In the genomic region with DNA sequence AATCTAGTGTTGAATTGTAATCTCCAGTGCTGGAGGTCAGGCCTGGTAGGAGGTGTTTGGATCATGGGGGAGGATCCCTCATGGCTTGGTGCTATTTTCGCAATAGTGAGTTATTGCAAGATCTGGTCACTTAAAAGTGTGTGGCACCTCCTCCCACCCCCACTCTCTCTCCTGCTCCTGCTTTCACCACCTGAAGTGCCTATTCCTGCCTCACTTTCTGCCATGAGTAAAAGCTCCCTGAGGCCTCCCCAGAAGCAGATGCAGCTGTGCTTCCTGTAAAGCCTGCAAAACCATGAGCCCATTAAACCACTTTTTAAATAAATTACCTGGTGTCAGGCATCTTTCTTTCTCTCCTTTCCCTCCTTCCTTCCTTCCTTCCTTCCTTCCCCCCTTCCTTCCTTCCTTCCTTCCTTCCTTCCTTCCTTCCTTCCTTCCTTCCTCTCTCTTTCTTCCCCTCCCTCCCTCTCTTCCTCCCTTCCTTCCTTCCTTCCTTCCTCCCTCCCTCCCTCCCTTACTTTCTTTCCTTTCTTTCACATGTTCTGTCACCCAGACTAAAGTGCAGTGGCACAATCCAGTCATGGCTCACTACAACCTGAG, we compare ENCODE assay signal across 19 cellular contexts.
DNase-seq lines count a peak whose midpoint lies in the region; ATAC-seq and TF ChIP-seq lines count a peak whose summit lies in the region.
"Had no signal": no experiment of that assay in that cellular context is flagged by ENCODE, and none has a peak within 500 bp of the region (broad histone marks: within the 10 kb centered on the region; RNA-seq: fewer than 3 reads in every experiment).

No MANE protein-coding gene starts in this region.

- H3T11ph ChIP-seq in H9 (ENCODE audit: low read length) = no peak overlapping the region

- in situ Hi-C loops in mammary epithelial cell (cut with MboI; ENCODE audit: low sequenced_read_pairs in 2 of 2) = no loop called here

- H3K23ac ChIP-seq in H9 (ENCODE audit: insufficient read length, low read depth, low read length) = no peak overlapping the region

- BruUV-seq in mammary epithelial cell (replicated peaks; lab: Mats Ljungman, UMichigan) = no TSS peak

- H2AK5ac ChIP-seq in H9 (ENCODE audit: insufficient read length, low read length) = no peak overlapping the region

- TF ChIP-seq CTCF in H9 (conservative IDR thresholded peaks at IDR 0.05) = no peak
- TF ChIP-seq CTCF in NB4 (IDR thresholded peaks at IDR 0.05; ENCODE audit: low read depth, low read length) = no peak
- TF ChIP-seq CTCF in mammary epithelial cell (conservative IDR thresholded peaks at IDR 0.05 in 1 of 2, IDR thresholded peaks at IDR 0.05 in 1 of 2; ENCODE audit: extremely low read depth in 1 of 2, insufficient read depth in 1 of 2, low read depth in 1 of 2, low read length in 2 of 2) = no peak

- POLR2A ChIA-PET in activated CD4-positive, alpha-beta T cell treated with anti-CD3 and anti-CD28 coated beads, Interleukin-2, amount 10 ng/mL, durations not matched to agents 7 days and 5 days (lab: Charles Lee) = no interaction called here

- H3K79me1 ChIP-seq in H9 (ENCODE audit: insufficient read depth, low read depth, low read length, poor library complexity, severe bottlenecking) = no peaks in the 10 kb centered on the region

- H3K4me1 ChIP-seq in H9 (ENCODE audit: insufficient read depth, low read length) (no peaks in the 10 kb centered on the region; the same call in 1 of the 2 replicates), mammary epithelial cell (ENCODE audit: insufficient read depth, low read length) (peaks cover 31% of the 10 kb centered on the region)
- H3K4me1 ChIP-seq: SJSA1 had no signal

- no peaks in the 10 kb centered on the region for H3K36me3 ChIP-seq in mammary epithelial cell (ENCODE audit: insufficient read depth, low read length)
- H3K36me3 ChIP-seq: SJSA1 had no signal

- no peak overlapping the region for H3K4ac ChIP-seq in H9 (ENCODE audit: low read depth, low read length)

- no peak overlapping the region for H3K27ac ChIP-seq in H9 (ENCODE audit: insufficient read length, low read depth, low read length)
- peak overlapping the region; percentile 16 for H3K27ac ChIP-seq in mammary epithelial cell (ENCODE audit: insufficient read depth, low read depth, low read length)
- H3K27ac ChIP-seq: C4-2B, GM23248, SJSA1 had no signal

- peaks cover 4 to 18% of the 10 kb centered on the region in 2 experiments; a peak in 3 of 4 replicates for H3K4me1 Mint-ChIP-seq in H9
- H3K4me1 Mint-ChIP-seq in natural killer cell treated with Interleukin-12 subunit alpha and Interleukin-12 subunit beta and Interleukin-15 and Interleukin-18, amount 100 ng/mL, for 72 hours (ENCODE audit: low read depth in 2 of 2) = peaks cover 30 to 58% of the 10 kb centered on the region in 2 donors
- no peaks in the 10 kb centered on the region for H3K4me1 Mint-ChIP-seq in activated T-cell treated with anti-CD3 and anti-CD28 coated beads, Interleukin-2, amount 50 U/mL, for 72 hours (ENCODE audit: low read depth)
- H3K4me1 Mint-ChIP-seq in activated CD4-positive, alpha-beta T cell treated with anti-CD3 and anti-CD28 coated beads, Interleukin-2, amount 10 ng/mL, durations not matched to agents 7 days and 5 days = no peaks in the 10 kb centered on the region
- H3K4me1 Mint-ChIP-seq: IgD-negative memory B cell had no signal

- H2BK15ac ChIP-seq in H9 (ENCODE audit: low read depth, low read length) = no peak overlapping the region

- no peaks in the 10 kb centered on the region for H3K27me3 ChIP-seq in H9 (ENCODE audit: insufficient read depth, low read length)
- H3K27me3 ChIP-seq in mammary epithelial cell (ENCODE audit: insufficient read depth, low read length) = no peaks in the 10 kb centered on the region
- H3K27me3 ChIP-seq: SJSA1 had no signal

- CTCF ChIA-PET in mammary epithelial cell (lab: Charles Lee; ENCODE audit: low non-redundant PET) = no interaction called here
- CTCF ChIA-PET in activated CD4-positive, alpha-beta T cell treated with anti-CD3 and anti-CD28 coated beads, Interleukin-2, amount 10 ng/mL, durations not matched to agents 7 days and 5 days (lab: Charles Lee) = no interaction called here

- 0 out of 7 replicates have a peak, but pooled peaks cover 0 to 2% (median 0%) of the 10 kb centered on the region in 3 experiments for H3K36me3 Mint-ChIP-seq in H9 (ENCODE audit: insufficient read depth in 1 of 3, low read depth in 3 of 3)
- no peaks in the 10 kb centered on the region for H3K36me3 Mint-ChIP-seq in natural killer cell treated with Interleukin-12 subunit alpha and Interleukin-12 subunit beta and Interleukin-15 and Interleukin-18, amount 100 ng/mL, for 72 hours
- no peaks in the 10 kb centered on the region for H3K36me3 Mint-ChIP-seq in activated T-cell treated with anti-CD3 and anti-CD28 coated beads, Interleukin-2, amount 50 U/mL, for 72 hours (ENCODE audit: insufficient read depth in 2 of 2)
- no peaks in the 10 kb centered on the region for H3K36me3 Mint-ChIP-seq in activated CD4-positive, alpha-beta T cell treated with anti-CD3 and anti-CD28 coated beads, Interleukin-2, amount 10 ng/mL, durations not matched to agents 7 days and 5 days (ENCODE audit: low read depth)
- H3K36me3 Mint-ChIP-seq: IgD-negative memory B cell had no signal

- no peak for ATAC-seq in natural killer cell treated with Interleukin-12 subunit alpha and Interleukin-12 subunit beta and Interleukin-15 and Interleukin-18, amount 100 ng/mL, for 72 hours
- ATAC-seq in activated T-cell treated with anti-CD3 and anti-CD28 coated beads, Interleukin-2, amount 50 U/mL, for 72 hours (replicated peaks in 1 of 2) = no peak
- ATAC-seq: Panc1 had no signal

- H3K9me3 ChIP-seq in H9 (ENCODE audit: control insufficient read depth, low read depth, low read length) (no peaks in the 10 kb centered on the region), mammary epithelial cell (replicated peaks; ENCODE audit: insufficient read depth, low read length) (no peaks in the 10 kb centered on the region)
- H3K9me3 ChIP-seq: SJSA1 had no signal

- H2BK5ac ChIP-seq in H9 (ENCODE audit: insufficient read length, low read length) = no peak overlapping the region

- no peak for DNase-seq in H9
- peak; percentile 15 for DNase-seq in NB4 (ENCODE audit: low read depth)
- DNase-seq in mammary epithelial cell = no peak
- no peak for DNase-seq in natural killer cell treated with Interleukin-12 subunit alpha and Interleukin-12 subunit beta and Interleukin-15 and Interleukin-18, amount 100 ng/mL, for 72 hours (ENCODE audit: low spot score)
- DNase-seq in activated CD4-positive, CD25-positive, alpha-beta regulatory T cell treated with anti-CD3 and anti-CD28 coated beads, Interleukin-2, amount 50 U/mL, for 72 hours = no peak
- DNase-seq in activated T-cell treated with anti-CD3 and anti-CD28 coated beads, Interleukin-2, amount 50 U/mL, for 72 hours = no peak
- no peak for DNase-seq in activated CD4-positive, alpha-beta T cell treated with anti-CD3 and anti-CD28 coated beads, Interleukin-2, amount 10 ng/mL, durations not matched to agents 7 days and 5 days
- no peak for DNase-seq in medulla oblongata (ENCODE audit: extremely low spot score)
- DNase-seq: ACHN, GM23248, Kasumi-1, NCI-H1436, NCI-H1930, NCI-H226, NCI-H524 treated with DMSO at 0.1 percent for 48 hours had no signal

- no peak overlapping the region for H4K91ac ChIP-seq in H9 (ENCODE audit: insufficient read length, low read depth, low read length)

- H2AFZ ChIP-seq in H9 (ENCODE audit: low read length) = no peak overlapping the region
- H2AFZ ChIP-seq in mammary epithelial cell (ENCODE audit: low read depth, low read length) = peak overlapping the region; percentile 13
- H2AFZ ChIP-seq: GM23248 had no signal

- WGBS in H9 (ENCODE audit: extremely low coverage, insufficient read length, low lambda C conversion rate) = no CpG with 5 or more reads among the region's 1 CpG
- 100% methylated on average over 1 of the region's 1 CpG for WGBS in mammary epithelial cell (ENCODE audit: low coverage, missing lambda C conversion rate)

- H3K23me2 ChIP-seq in H9 (ENCODE audit: insufficient read length, low read depth, low read length, poor library complexity, severe bottlenecking) = no peaks in the 10 kb centered on the region

- peak overlapping the region in 2 of 3 experiments; percentile 41 to 63; a peak in 2 of 7 replicates for H3K27ac Mint-ChIP-seq in H9
- peak overlapping the region; percentile 20 to 83 for H3K27ac Mint-ChIP-seq in natural killer cell treated with Interleukin-12 subunit alpha and Interleukin-12 subunit beta and Interleukin-15 and Interleukin-18, amount 100 ng/mL, for 72 hours
- no peak overlapping the region for H3K27ac Mint-ChIP-seq in activated T-cell treated with anti-CD3 and anti-CD28 coated beads, Interleukin-2, amount 50 U/mL, for 72 hours
- no peak overlapping the region for H3K27ac Mint-ChIP-seq in activated CD4-positive, alpha-beta T cell treated with anti-CD3 and anti-CD28 coated beads, Interleukin-2, amount 10 ng/mL, durations not matched to agents 7 days and 5 days
- H3K27ac Mint-ChIP-seq: IgD-negative memory B cell had no signal

- H3K4me2 ChIP-seq in H9 (ENCODE audit: insufficient read depth, insufficient read length, low read length) = no peak overlapping the region
- H3K4me2 ChIP-seq in mammary epithelial cell (ENCODE audit: insufficient read depth, low read depth, low read length) = no peak overlapping the region

- H2BK120ac ChIP-seq in H9 (ENCODE audit: low read depth, low read length, poor library complexity, severe bottlenecking) = no peak overlapping the region

- dilution Hi-C loops in mammary epithelial cell (cut with HindIII; ENCODE audit: low sequenced_read_pairs) = no loop called here

- H2BK12ac ChIP-seq in H9 (ENCODE audit: insufficient read length, low read depth, low read length) = no peak overlapping the region

- H3K9me3 Mint-ChIP-seq in H9 = no peaks in the 10 kb centered on the region
- no peaks in the 10 kb centered on the region for H3K9me3 Mint-ChIP-seq in natural killer cell treated with Interleukin-12 subunit alpha and Interleukin-12 subunit beta and Interleukin-15 and Interleukin-18, amount 100 ng/mL, for 72 hours
- H3K9me3 Mint-ChIP-seq in activated T-cell treated with anti-CD3 and anti-CD28 coated beads, Interleukin-2, amount 50 U/mL, for 72 hours = peaks cover 1% of the 10 kb centered on the region in 2 donors
- H3K9me3 Mint-ChIP-seq in activated CD4-positive, alpha-beta T cell treated with anti-CD3 and anti-CD28 coated beads, Interleukin-2, amount 10 ng/mL, durations not matched to agents 7 days and 5 days = peaks cover 4% of the 10 kb centered on the region

- H4K5ac ChIP-seq in H9 (ENCODE audit: insufficient read length, low read depth, low read length) = no peak overlapping the region

- H3K79me2 ChIP-seq in H9 (ENCODE audit: insufficient read depth, low read length) (no peaks in the 10 kb centered on the region), mammary epithelial cell (ENCODE audit: insufficient read depth, low read length) (no peaks in the 10 kb centered on the region)

- no peak overlapping the region for H3K18ac ChIP-seq in H9 (ENCODE audit: insufficient read length, low read depth, low read length)

- H3K14ac ChIP-seq in H9 (ENCODE audit: insufficient read depth, low read length) = no peak overlapping the region

- TF ChIP-seq POLR2A in NB4 (IDR thresholded peaks at IDR 0.05; ENCODE audit: extremely low read depth, insufficient read length) = no peak

- H3K27me3 Mint-ChIP-seq in H9 (ENCODE audit: low read depth) = no peaks in the 10 kb centered on the region
- H3K27me3 Mint-ChIP-seq in natural killer cell treated with Interleukin-12 subunit alpha and Interleukin-12 subunit beta and Interleukin-15 and Interleukin-18, amount 100 ng/mL, for 72 hours = no peaks in the 10 kb centered on the region
- H3K27me3 Mint-ChIP-seq in activated T-cell treated with anti-CD3 and anti-CD28 coated beads, Interleukin-2, amount 50 U/mL, for 72 hours (ENCODE audit: low read depth) = peaks cover 7% of the 10 kb centered on the region
- H3K27me3 Mint-ChIP-seq in activated CD4-positive, alpha-beta T cell treated with anti-CD3 and anti-CD28 coated beads, Interleukin-2, amount 10 ng/mL, durations not matched to agents 7 days and 5 days = peaks cover 3% of the 10 kb centered on the region

- H4K8ac ChIP-seq in H9 (replicated peaks; ENCODE audit: insufficient read length, low read depth, low read length) = no peak overlapping the region

- H4K20me1 ChIP-seq in H9 (ENCODE audit: control insufficient read depth, insufficient read depth, insufficient read length) = no peaks in the 10 kb centered on the region
- H4K20me1 ChIP-seq in mammary epithelial cell (ENCODE audit: insufficient read depth, low read length) = no peaks in the 10 kb centered on the region

- H3K9ac ChIP-seq in H9 (ENCODE audit: extremely low read depth, insufficient read length, low read length) (no peak overlapping the region), mammary epithelial cell (ENCODE audit: insufficient read depth, low read length) (no peak overlapping the region)
- H3K9ac ChIP-seq: GM23248 had no signal

- H3K56ac ChIP-seq in H9 (ENCODE audit: insufficient read length, low read depth, low read length) = no peak overlapping the region

- H2BK20ac ChIP-seq in H9 (ENCODE audit: low read depth, low read length, poor library complexity, severe bottlenecking) = no peak overlapping the region

- intact Hi-C loops in mammary epithelial cell (cut with micrococcal nuclease) = no loop called here

- no peak overlapping the region for H3K4me3 ChIP-seq in NB4 (ENCODE audit: low read depth, low read length)
- H3K4me3 ChIP-seq in mammary epithelial cell (replicated peaks in 1 of 3; ENCODE audit: insufficient read depth in 1 of 3, low read depth in 2 of 3, low read length in 3 of 3) = no peak overlapping the region
- H3K4me3 ChIP-seq: GM23248, SJSA1 had no signal

- H3K4me3 Mint-ChIP-seq in H9 = no peak overlapping the region; a peak in 1 of 5 replicates
- no peak overlapping the region for H3K4me3 Mint-ChIP-seq in natural killer cell treated with Interleukin-12 subunit alpha and Interleukin-12 subunit beta and Interleukin-15 and Interleukin-18, amount 100 ng/mL, for 72 hours
- no peak overlapping the region for H3K4me3 Mint-ChIP-seq in activated T-cell treated with anti-CD3 and anti-CD28 coated beads, Interleukin-2, amount 50 U/mL, for 72 hours
- no peak overlapping the region for H3K4me3 Mint-ChIP-seq in activated CD4-positive, alpha-beta T cell treated with anti-CD3 and anti-CD28 coated beads, Interleukin-2, amount 10 ng/mL, durations not matched to agents 7 days and 5 days
- H3K4me3 Mint-ChIP-seq: IgD-negative memory B cell had no signal

Comparison
In these comparisons a context has a peak if more than half of its experiments do, and no peak if none do; other contexts are left out.
1. H3K27ac Mint-ChIP-seq: peak in H9 (2 of 3) and natural killer cell treated with Interleukin-12 subunit alpha and Interleukin-12 subunit beta and Interleukin-15 and Interleukin-18, amount 100 ng/mL, for 72 hours (2 of 2); none in activated T-cell treated with anti-CD3 and anti-CD28 coated beads, Interleukin-2, amount 50 U/mL, for 72 hours (single experiment) and activated CD4-positive, alpha-beta T cell treated with anti-CD3 and anti-CD28 coated beads, Interleukin-2, amount 10 ng/mL, durations not matched to agents 7 days and 5 days (single experiment).